14 cellular contexts compared by ENCODE assay signal in the genomic region with DNA sequence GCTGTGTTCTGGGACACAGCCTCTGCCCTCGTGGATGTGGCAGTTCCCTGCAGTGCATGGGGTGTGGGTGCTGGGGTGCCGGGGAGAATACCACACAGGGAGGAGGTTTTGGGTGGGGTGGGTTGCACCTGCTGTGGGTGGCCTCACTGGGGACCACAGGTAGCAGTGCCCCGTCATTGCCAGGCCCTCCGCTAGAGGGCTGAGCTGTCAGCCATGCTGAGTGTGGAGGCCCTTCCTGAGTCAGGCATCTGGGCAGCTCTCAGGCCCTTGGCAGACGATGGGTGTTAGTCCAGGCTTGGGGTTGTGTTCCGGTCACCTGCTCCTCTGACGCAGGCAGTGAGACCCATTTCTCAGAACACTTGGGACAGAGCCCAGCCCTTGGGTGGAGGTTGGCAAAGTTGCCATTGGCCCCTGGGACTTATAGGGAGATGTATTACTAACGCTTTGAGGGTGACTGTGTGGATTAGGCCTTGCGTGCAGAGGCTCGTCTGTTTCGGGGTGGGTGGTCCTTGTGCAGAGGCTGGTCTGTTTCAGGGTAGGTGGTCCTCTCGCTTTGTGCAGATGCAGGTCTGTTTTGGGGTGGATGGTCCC. TPM values are rescaled to one million over a fixed set of nuclear protein-coding genes. Genes with fewer than 3 reads are reported as not detected.
DNase-seq lines count a peak whose midpoint lies in the region; ATAC-seq and TF ChIP-seq lines count a peak whose summit lies in the region.
"Had no signal": no experiment of that assay in that cellular context is flagged by ENCODE, and none has a peak within 500 bp of the region (broad histone marks: within the 10 kb centered on the region; RNA-seq: fewer than 3 reads in every experiment).

No MANE protein-coding gene starts in this region.

- ATAC-seq in HG02852 (IDR thresholded peaks at IDR 0.05; ENCODE audit: unreplicated experiment) (no peak), HG02938 (IDR thresholded peaks at IDR 0.05; ENCODE audit: unreplicated experiment) (no peak)

- H3K9me3 Mint-ChIP-seq in activated T-helper 1 cell treated with anti-CD3 and anti-CD28 coated beads, Interleukin-12 subunit alpha, Interleukin-12 subunit beta, Interleukin-2, Interleukin-4 antibody, amounts not matched to agents 30 ng/mL and 10 ng/mL and 1 ng/mL, durations not matched to agents 14 hours and 24 hours and 36 hours: no peaks in the 10 kb centered on the region

- H3K4me1 Mint-ChIP-seq in activated T-helper 1 cell treated with anti-CD3 and anti-CD28 coated beads, Interleukin-12 subunit alpha, Interleukin-12 subunit beta, Interleukin-2, Interleukin-4 antibody, amounts not matched to agents 30 ng/mL and 10 ng/mL and 1 ng/mL, durations not matched to agents 14 hours and 24 hours and 36 hours (ENCODE audit: low read depth): peaks cover 4% of the 10 kb centered on the region

- no peaks in the 10 kb centered on the region for H3K27me3 Mint-ChIP-seq in activated T-helper 1 cell treated with anti-CD3 and anti-CD28 coated beads, Interleukin-12 subunit alpha, Interleukin-12 subunit beta, Interleukin-2, Interleukin-4 antibody, amounts not matched to agents 30 ng/mL and 10 ng/mL and 1 ng/mL, durations not matched to agents 14 hours and 24 hours and 36 hours (ENCODE audit: insufficient read depth)

- no peak overlapping the region for H3K27ac Mint-ChIP-seq in activated T-helper 1 cell treated with anti-CD3 and anti-CD28 coated beads, Interleukin-12 subunit alpha, Interleukin-12 subunit beta, Interleukin-2, Interleukin-4 antibody, amounts not matched to agents 30 ng/mL and 10 ng/mL and 1 ng/mL, durations not matched to agents 14 hours and 24 hours and 36 hours

- intact Hi-C loops in activated T-helper 1 cell treated with anti-CD3 and anti-CD28 coated beads, Interleukin-12 subunit alpha, Interleukin-12 subunit beta, Interleukin-2, Interleukin-4 antibody, amounts not matched to agents 30 ng/mL and 10 ng/mL and 1 ng/mL, durations not matched to agents 14 hours and 24 hours and 36 hours (cut with micrococcal nuclease): no loop called here

- H3K36me3 Mint-ChIP-seq in activated T-helper 1 cell treated with anti-CD3 and anti-CD28 coated beads, Interleukin-12 subunit alpha, Interleukin-12 subunit beta, Interleukin-2, Interleukin-4 antibody, amounts not matched to agents 30 ng/mL and 10 ng/mL and 1 ng/mL, durations not matched to agents 14 hours and 24 hours and 36 hours (ENCODE audit: low read depth): peaks cover 20% of the 10 kb centered on the region

- DNase-seq in ACHN: peak; percentile 36
- DNase-seq in NCI-H460 (ENCODE audit: extremely low read depth, low read depth): peak; percentile 61
- DNase-seq in epithelial cell of proximal tubule (ENCODE audit: low read depth): no peak
- peak; percentile 24 for DNase-seq in iris pigment epithelial cell (ENCODE audit: low read depth)
- DNase-seq in activated T-helper 1 cell treated with anti-CD3 and anti-CD28 coated beads, Interleukin-12 subunit alpha, Interleukin-12 subunit beta, Interleukin-2, Interleukin-4 antibody, amounts not matched to agents 30 ng/mL and 10 ng/mL and 1 ng/mL, durations not matched to agents 14 hours and 24 hours and 36 hours (ENCODE audit: low spot score): no peak
- DNase-seq in germinal center (ENCODE audit: low spot score): no peak
- DNase-seq: activated CD4-positive, alpha-beta T cell treated with anti-CD3 and anti-CD28 coated beads for 1 hour; activated T-cell treated with anti-CD3 and anti-CD28 coated beads, Interleukin-2, amount 50 U/mL, for 1 hour; amniotic stem cell; effector CD4-positive, alpha-beta T cell; transverse colon had no signal

- no peak overlapping the region for H3K4me3 ChIP-seq in epithelial cell of proximal tubule (ENCODE audit: low read depth, low read length)
- H3K4me3 ChIP-seq: lung, transverse colon had no signal

- no peak overlapping the region for H3K4me3 Mint-ChIP-seq in activated T-helper 1 cell treated with anti-CD3 and anti-CD28 coated beads, Interleukin-12 subunit alpha, Interleukin-12 subunit beta, Interleukin-2, Interleukin-4 antibody, amounts not matched to agents 30 ng/mL and 10 ng/mL and 1 ng/mL, durations not matched to agents 14 hours and 24 hours and 36 hours

- TF ChIP-seq CTCF in epithelial cell of proximal tubule (conservative IDR thresholded peaks at IDR 0.05; ENCODE audit: low read depth, low read length): peak; percentile 17

- in situ Hi-C loops in ACHN (cut with HindIII; ENCODE audit: low pct_ligation_motif_present, low pct_unique_long_range_greater_than_20kb, low sequenced_read_pairs): no loop called here

RNA-seq across cellular contexts. Expression of gene PCNT, which starts 23.9 kb away (rescaled TPM):
- 11.1 and 14.1 TPM in 2 replicates for total RNA-seq in NCI-H460 (2014; rRNA removed; shearing (Covaris generic))
- 62.2 and 89.4 TPM in 2 replicates for polyA plus RNA-seq in NCI-H460 (2014; cell fraction: nucleus; rRNA removed)
- total RNA-seq in epithelial cell of proximal tubule: 15.1 and 18.7 TPM in 2 replicates
- 58.4 and 59.7 TPM in 2 replicates for total RNA-seq in activated T-helper 1 cell treated with anti-CD3 and anti-CD28 coated beads, Interleukin-12 subunit alpha, Interleukin-12 subunit beta, Interleukin-2, Interleukin-4 antibody, amounts not matched to agents 30 ng/mL and 10 ng/mL and 1 ng/mL, durations not matched to agents 14 hours and 24 hours and 36 hours

RNA-seq across cellular contexts. Expression of gene C21orf58, which starts 24.2 kb away (rescaled TPM):
- total RNA-seq in NCI-H460 (2014; rRNA removed; shearing (Covaris generic)): 4.4 TPM in 2 replicates
- 63.4 and 68.1 TPM in 2 replicates for polyA plus RNA-seq in NCI-H460 (2014; cell fraction: nucleus; rRNA removed)
- 10.3 and 12.1 TPM in 2 replicates for total RNA-seq in epithelial cell of proximal tubule
- 26.7 and 26.9 TPM in 2 replicates for total RNA-seq in activated T-helper 1 cell treated with anti-CD3 and anti-CD28 coated beads, Interleukin-12 subunit alpha, Interleukin-12 subunit beta, Interleukin-2, Interleukin-4 antibody, amounts not matched to agents 30 ng/mL and 10 ng/mL and 1 ng/mL, durations not matched to agents 14 hours and 24 hours and 36 hours

Comparison
In these comparisons a context has a peak if more than half of its experiments do, and no peak if none do; other contexts are left out.
1. DNase-seq: peak in ACHN (single experiment), NCI-H460 (single experiment) and iris pigment epithelial cell (single experiment); none in epithelial cell of proximal tubule (single experiment), activated T-helper 1 cell treated with anti-CD3 and anti-CD28 coated beads, Interleukin-12 subunit alpha, Interleukin-12 subunit beta, Interleukin-2, Interleukin-4 antibody, amounts not matched to agents 30 ng/mL and 10 ng/mL and 1 ng/mL, durations not matched to agents 14 hours and 24 hours and 36 hours (single experiment) and germinal center (single experiment).